Comparison of ENCODE assay signal across 29 cellular contexts in the genomic region with DNA sequence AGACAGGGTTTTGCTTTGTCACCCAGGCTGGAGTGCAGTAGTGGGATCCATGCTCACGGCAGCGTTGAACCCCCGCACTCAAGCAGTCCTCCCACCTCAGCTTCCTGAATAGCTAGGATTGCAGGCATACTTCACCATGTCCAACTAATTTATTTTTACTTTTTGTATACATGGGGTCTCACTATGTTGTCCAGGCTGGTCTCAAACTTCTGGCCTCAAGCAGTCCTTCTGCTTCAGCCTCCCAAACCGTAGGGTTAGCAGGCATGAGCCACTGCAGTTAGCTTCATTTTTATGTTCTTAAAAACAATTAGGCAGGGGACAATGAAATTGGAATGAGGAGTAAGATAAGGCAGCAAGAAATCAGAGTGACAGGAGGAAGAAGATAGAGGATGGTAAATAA.
"Had no signal": no experiment of that assay in that cellular context is flagged by ENCODE, and none has a peak within 500 bp of the region (broad histone marks: within the 10 kb centered on the region; RNA-seq: fewer than 3 reads in every experiment).

No MANE protein-coding gene starts in this region.

- H3K4me3 Mint-ChIP-seq: stimulated activated effector memory CD8-positive, alpha-beta T cell treated with anti-CD3 and anti-CD28 coated beads, Interleukin-12 subunit alpha, Interleukin-12 subunit beta, amount 100 ng/mL, for 72 hours; stimulated activated memory B cell treated with anti-CD40 and anti-IgM and Interleukin-4, amounts not matched to agents 10 μg/mL and 1 μg/mL and 100 μg/mL, for 72 hours; stimulated activated naive B cell treated with anti-CD40 and anti-IgM and Interleukin-4, amounts not matched to agents 10 μg/mL and 1 μg/mL and 100 μg/mL, for 72 hours; stimulated activated naive CD8-positive, alpha-beta T cell treated with anti-CD3 and anti-CD28 coated beads, Interleukin-15, amount 100 ng/mL, for 72 hours; stimulated activated naive CD8-positive, alpha-beta T cell treated with anti-CD3 and anti-CD28 coated beads, Interleukin-15, Interleukin-2, amounts not matched to agents 100 ng/mL and 50 ng/mL, for 24 hours; type B pancreatic cell had no signal

- H3K4me3 ChIP-seq: stomach, suprapubic skin, testis, thoracic aorta, thyroid gland, tibial artery, tibial nerve, transverse colon, upper lobe of left lung, upper lobe of right lung, uterus, vagina had no signal

- H3K9me3 ChIP-seq: stomach, suprapubic skin, testis, thoracic aorta, thyroid gland, tibial artery, tibial nerve, transverse colon, upper lobe of left lung, upper lobe of right lung, uterus, vagina had no signal

- H3K9me3 Mint-ChIP-seq: stimulated activated effector memory CD8-positive, alpha-beta T cell treated with anti-CD3 and anti-CD28 coated beads, Interleukin-12 subunit alpha, Interleukin-12 subunit beta, amount 100 ng/mL, for 72 hours; stimulated activated memory B cell treated with anti-CD40 and anti-IgM and Interleukin-4, amounts not matched to agents 10 μg/mL and 1 μg/mL and 100 μg/mL, for 72 hours; stimulated activated naive B cell treated with anti-CD40 and anti-IgM and Interleukin-4, amounts not matched to agents 10 μg/mL and 1 μg/mL and 100 μg/mL, for 72 hours; stimulated activated naive CD8-positive, alpha-beta T cell treated with anti-CD3 and anti-CD28 coated beads, Interleukin-15, amount 100 ng/mL, for 72 hours; stimulated activated naive CD8-positive, alpha-beta T cell treated with anti-CD3 and anti-CD28 coated beads, Interleukin-15, Interleukin-2, amounts not matched to agents 100 ng/mL and 50 ng/mL, for 24 hours; type B pancreatic cell had no signal

- H3K27me3 ChIP-seq: stomach, suprapubic skin, testis, thyroid gland, tibial artery, tibial nerve, transverse colon, upper lobe of left lung, upper lobe of right lung, uterus, vagina had no signal

- ATAC-seq: stimulated activated effector memory CD8-positive, alpha-beta T cell treated with anti-CD3 and anti-CD28 coated beads, Interleukin-12 subunit alpha, Interleukin-12 subunit beta, amount 100 ng/mL, for 72 hours; stimulated activated memory B cell treated with anti-CD40 and anti-IgM and Interleukin-4, amounts not matched to agents 10 μg/mL and 1 μg/mL and 100 μg/mL, for 72 hours; stimulated activated naive B cell treated with anti-CD40 and anti-IgM and Interleukin-4, amounts not matched to agents 10 μg/mL and 1 μg/mL and 100 μg/mL, for 72 hours; stimulated activated naive CD8-positive, alpha-beta T cell treated with anti-CD3 and anti-CD28 coated beads, Interleukin-15, amount 100 ng/mL, for 72 hours; stimulated activated naive CD8-positive, alpha-beta T cell treated with anti-CD3 and anti-CD28 coated beads, Interleukin-15, Interleukin-2, amounts not matched to agents 100 U/mL and 50 U/mL, for 24 hours; upper lobe of right lung had no signal

- H3K27ac Mint-ChIP-seq: stimulated activated effector memory CD8-positive, alpha-beta T cell treated with anti-CD3 and anti-CD28 coated beads, Interleukin-12 subunit alpha, Interleukin-12 subunit beta, amount 100 ng/mL, for 72 hours; stimulated activated memory B cell treated with anti-CD40 and anti-IgM and Interleukin-4, amounts not matched to agents 10 μg/mL and 1 μg/mL and 100 μg/mL, for 72 hours; stimulated activated naive B cell treated with anti-CD40 and anti-IgM and Interleukin-4, amounts not matched to agents 10 μg/mL and 1 μg/mL and 100 μg/mL, for 72 hours; stimulated activated naive CD8-positive, alpha-beta T cell treated with anti-CD3 and anti-CD28 coated beads, Interleukin-15, Interleukin-2, amounts not matched to agents 100 ng/mL and 50 ng/mL, for 24 hours; type B pancreatic cell had no signal

- FAIRE-seq: urothelium cell line had no signal

- H3K36me3 Mint-ChIP-seq: stimulated activated effector memory CD8-positive, alpha-beta T cell treated with anti-CD3 and anti-CD28 coated beads, Interleukin-12 subunit alpha, Interleukin-12 subunit beta, amount 100 ng/mL, for 72 hours; stimulated activated naive B cell treated with anti-CD40 and anti-IgM and Interleukin-4, amounts not matched to agents 10 μg/mL and 1 μg/mL and 100 μg/mL, for 72 hours; type B pancreatic cell had no signal

- H3K27ac ChIP-seq: stomach, suprapubic skin, testis, thoracic aorta, thyroid gland, tibial artery, tibial nerve, transverse colon, upper lobe of left lung, upper lobe of right lung, uterus, vagina had no signal

- H3K4me1 ChIP-seq: stomach, suprapubic skin, testis, thyroid gland, transverse colon, upper lobe of left lung, upper lobe of right lung, uterus, vagina had no signal

- H3K36me3 ChIP-seq: stomach, suprapubic skin, thoracic aorta, thyroid gland, tibial artery, transverse colon, upper lobe of left lung, upper lobe of right lung, uterus, vagina had no signal

- H3K27me3 Mint-ChIP-seq: stimulated activated memory B cell treated with anti-CD40 and anti-IgM and Interleukin-4, amounts not matched to agents 10 μg/mL and 1 μg/mL and 100 μg/mL, for 72 hours; stimulated activated naive B cell treated with anti-CD40 and anti-IgM and Interleukin-4, amounts not matched to agents 10 μg/mL and 1 μg/mL and 100 μg/mL, for 72 hours; stimulated activated naive CD8-positive, alpha-beta T cell treated with anti-CD3 and anti-CD28 coated beads, Interleukin-15, amount 100 ng/mL, for 72 hours; stimulated activated naive CD8-positive, alpha-beta T cell treated with anti-CD3 and anti-CD28 coated beads, Interleukin-15, Interleukin-2, amounts not matched to agents 100 ng/mL and 50 ng/mL, for 24 hours; type B pancreatic cell had no signal

- DNase-seq: stimulated activated CD4-positive, alpha-beta T cell treated with anti-CD3 and anti-CD28 coated beads, Interleukin-2, amount 100 ng/mL, for 48 hours; stimulated activated CD4-positive, alpha-beta T cell treated with anti-CD3 and anti-CD28 coated beads, Interleukin-4, amount 100 ng/mL, for 1 hour; stimulated activated CD4-positive, alpha-beta T cell treated with anti-CD3 and anti-CD28 coated beads, Interleukin-4, amount 100 ng/mL, for 24 hours; stimulated activated CD4-positive, alpha-beta T cell treated with anti-CD3 and anti-CD28 coated beads, Interleukin-4, amount 100 ng/mL, for 4 hours; stimulated activated CD8-positive, alpha-beta memory T cell treated with anti-CD3 and anti-CD28 coated beads, Interleukin-4, amount 100 ng/mL, for 48 hours; stimulated activated naive B cell treated with anti-CD40 and anti-IgM and Interleukin-4, amounts not matched to agents 10 μg/mL and 1 μg/mL and 100 μg/mL, for 72 hours; stimulated activated naive CD4-positive, alpha-beta T cell; stimulated activated naive CD4-positive, alpha-beta T cell treated with Interleukin-2 at 50 U/mL for 16 hours; stimulated activated naive CD8-positive, alpha-beta T cell treated with anti-CD3 and anti-CD28 coated beads, Interleukin-15, amount 100 ng/mL, for 72 hours; stimulated activated naive CD8-positive, alpha-beta T cell treated with anti-CD3 and anti-CD28 coated beads, Interleukin-15, Interleukin-2, amounts not matched to agents 100 U/mL and 50 U/mL, for 24 hours; stomach; substantia nigra; testis; thyroid gland; tibial artery; transverse colon; trophoblast cell; upper lobe of left lung; upper lobe of right lung; uterus had no signal

- H3K4me1 Mint-ChIP-seq: stimulated activated naive CD8-positive, alpha-beta T cell treated with anti-CD3 and anti-CD28 coated beads, Interleukin-15, amount 100 ng/mL, for 72 hours had no signal
